In genomic region chr1:173410133-173410793, GRCh38 we compare ENCODE assay signal across 11 cellular contexts.
DNase-seq lines count a peak whose midpoint lies in the region; ATAC-seq and TF ChIP-seq lines count a peak whose summit lies in the region.
"Had no signal": no experiment of that assay in that cellular context is flagged by ENCODE, and none has a peak within 500 bp of the region (broad histone marks: within the 10 kb centered on the region; RNA-seq: fewer than 3 reads in every experiment).

No MANE protein-coding gene starts in this region.

- H3K4me2 ChIP-seq in DOHH2 (ENCODE audit: low read length) = peak overlapping the region; percentile 96

- peak overlapping the region; percentile 98 for H3K27ac ChIP-seq in DOHH2 (ENCODE audit: low read depth, low read length)

- H3K9me3 ChIP-seq in DOHH2 (ENCODE audit: control insufficient read depth, insufficient read depth, low read length) = no peaks in the 10 kb centered on the region

- H3K27me3 ChIP-seq in DOHH2 (ENCODE audit: control insufficient read depth, low read length) = no peaks in the 10 kb centered on the region
- no peaks in the 10 kb centered on the region for H3K27me3 ChIP-seq in H7 (ENCODE audit: control insufficient read depth, insufficient read depth, low read length)

- peak; percentile 4 for ATAC-seq in GM21528 (IDR thresholded peaks at IDR 0.05; ENCODE audit: low FRiP score, unreplicated experiment)

- TF ChIP-seq CTCF in DOHH2 (IDR thresholded peaks at IDR 0.05; ENCODE audit: low read depth, low read length, poor library complexity, severe bottlenecking) (no peak), choroid plexus epithelial cell (conservative IDR thresholded peaks at IDR 0.05; ENCODE audit: low read depth, low read length) (no peak)

- H3K4me3 ChIP-seq in DOHH2 (ENCODE audit: low read length) (peak overlapping the region; percentile 69), choroid plexus epithelial cell (ENCODE audit: low read depth, low read length) (no peak overlapping the region), H7 (ENCODE audit: insufficient read depth, low read depth, low read length) (no peak overlapping the region)
- no peak overlapping the region for H3K4me3 ChIP-seq in Jurkat, Clone E6-1 (ENCODE audit: low read length)

- H3F3A ChIP-seq in DOHH2 (ENCODE audit: control insufficient read depth, insufficient read depth) = peaks cover 50% of the 10 kb centered on the region

- H3K4me1 ChIP-seq in DOHH2 (ENCODE audit: control insufficient read depth, low read length) = peaks cover 98% of the 10 kb centered on the region

- no peaks in the 10 kb centered on the region for H3K9me2 ChIP-seq in DOHH2 (replicated peaks; ENCODE audit: control insufficient read depth, low read length)

- peaks cover 26% of the 10 kb centered on the region for H3K79me2 ChIP-seq in DOHH2 (ENCODE audit: control insufficient read depth, low read length)

- H3K36me3 ChIP-seq in DOHH2 (ENCODE audit: control insufficient read depth, low read length) (peaks cover 18% of the 10 kb centered on the region), H7 (replicated peaks; ENCODE audit: control insufficient read depth, insufficient read depth, low read length) (no peaks in the 10 kb centered on the region)

- H4K20me1 ChIP-seq in DOHH2 (ENCODE audit: control insufficient read depth, insufficient read depth, low read depth, low read length) = no peaks in the 10 kb centered on the region

- DNase-seq in Jurkat, Clone E6-1 (ENCODE audit: low read depth, low spot score) = peak; percentile 59
- peak; percentile 78 for DNase-seq in choroid plexus epithelial cell (ENCODE audit: low read depth)
- no peak for DNase-seq in activated effector memory CD4-positive, alpha-beta T cell treated with Interleukin-2 at 50 U/mL for 16 hours
- DNase-seq in SHP77 (lab: John Stamatoyannopoulos, UW) = no peak
- no peak for DNase-seq in H7
- DNase-seq in Kasumi-1 (lab: John Stamatoyannopoulos, UW) = no peak
- DNase-seq: activated naive CD4-positive, alpha-beta T cell treated with anti-CD3 and anti-CD28 coated beads, Interleukin-2, amount 50 U/mL, for 16 hours; Calu3; NCI-H1417 had no signal

Comparison
In these comparisons a context has a peak if more than half of its experiments do, and no peak if none do; other contexts are left out.
1. DNase-seq: peak in Jurkat, Clone E6-1 (single experiment) and choroid plexus epithelial cell (single experiment); none in activated effector memory CD4-positive, alpha-beta T cell treated with Interleukin-2 at 50 U/mL for 16 hours (single experiment), SHP77 (0 of 2), H7 (single experiment) and Kasumi-1 (0 of 2).